In genomic region chr17:33520404-33521032, GRCh38 we compare ENCODE assay signal across 8 cellular contexts.
A peak's percentile ranks its signal among the peaks of the same experiment; 100 is the strongest.
DNase-seq lines count a peak whose midpoint lies in the region; ATAC-seq, FAIRE-seq and TF ChIP-seq lines count a peak whose summit lies in the region.

No MANE protein-coding gene starts in this region.

- POLR2A ChIA-PET in BJ (lab: Charles Lee), result no interaction called here
- POLR2A ChIA-PET in RWPE1 (lab: Yijun Ruan, JAX; ENCODE audit: low non-redundant PET), result no interaction called here

- no peaks in the 10 kb centered on the region for H3K4me1 ChIP-seq in GM23248 (ENCODE audit: insufficient read depth)
- H3K4me1 ChIP-seq in astrocyte (ENCODE audit: insufficient read depth, low read length), result no peaks in the 10 kb centered on the region

- H3K36me3 ChIP-seq in BJ (ENCODE audit: control insufficient read depth, insufficient read depth, low read length) (no peaks in the 10 kb centered on the region), GM23248 (ENCODE audit: low read depth) (no peaks in the 10 kb centered on the region), astrocyte (ENCODE audit: insufficient read depth, low read length) (no peaks in the 10 kb centered on the region)

- TF ChIP-seq CTCF in BJ (IDR thresholded peaks at IDR 0.05; ENCODE audit: insufficient read depth, low read depth, low read length), result peak; percentile 69
- TF ChIP-seq CTCF in RWPE1 (conservative IDR thresholded peaks at IDR 0.05; ENCODE audit: low read depth), result peak; percentile 65
- TF ChIP-seq CTCF in astrocyte (IDR thresholded peaks at IDR 0.05; ENCODE audit: insufficient read depth, low read depth, low read length), result peak; percentile 35

- WGBS in GM23248 (ENCODE audit: low coverage in 1 of 2, low lambda C conversion rate in 2 of 2, missing lambda C conversion rate in 2 of 2), 2 experiments, result 28 to 34% methylated on average over 7 of the region's 7 CpGs

- H3K27ac Mint-ChIP-seq in astrocyte (ENCODE audit: unreplicated experiment), result no peak overlapping the region

- H3F3A ChIP-seq in GM23248 (ENCODE audit: insufficient read depth), result no peaks in the 10 kb centered on the region

- peaks cover 70% of the 10 kb centered on the region for H3K27me3 Mint-ChIP-seq in astrocyte (ENCODE audit: low read depth, unreplicated experiment)

- H3K36me3 Mint-ChIP-seq in astrocyte (ENCODE audit: low read depth, unreplicated experiment), result no peaks in the 10 kb centered on the region

- H4K20me1 ChIP-seq in GM23248 (ENCODE audit: insufficient read depth) (no peaks in the 10 kb centered on the region), astrocyte (ENCODE audit: insufficient read depth, low read length) (no peaks in the 10 kb centered on the region)

- no peak for FAIRE-seq in astrocyte (lab: Jason Lieb, UNC)

- in situ Hi-C loops in GM23248 (cut with MboI), result no loop called here

- CTCF ChIA-PET in BJ (lab: Yijun Ruan, JAX), result interaction anchor here (0.9 to 2.2 kb wide), 5 partner anchors 9 to 230 kb away, joined by 3 to 10 read pairs (median 5); no protein-coding TSS in a partner anchor
- CTCF ChIA-PET in RWPE1 (lab: Yijun Ruan, JAX), result interaction anchor here (0.6 to 0.8 kb wide), 6 partner anchors 9 to 238 kb away, joined by 3 to 9 read pairs (median 4); no protein-coding TSS in a partner anchor

- H3K27ac ChIP-seq in GM23248 (no peak overlapping the region), RWPE1 (no peak overlapping the region), astrocyte (ENCODE audit: low read depth, low read length) (no peak overlapping the region)

- H3K4me3 ChIP-seq in BJ (ENCODE audit: low read depth, low read length) (no peak overlapping the region), GM23248 (no peak overlapping the region), astrocyte (ENCODE audit: insufficient read depth, low read depth, low read length) (no peak overlapping the region)

- H3K4me3 Mint-ChIP-seq in astrocyte (ENCODE audit: unreplicated experiment), result no peak overlapping the region

- no peaks in the 10 kb centered on the region for H3K79me2 ChIP-seq in GM23248 (ENCODE audit: insufficient read depth)
- H3K79me2 ChIP-seq in astrocyte (ENCODE audit: insufficient read depth, low read length), result no peaks in the 10 kb centered on the region

- no peak overlapping the region for H3K9ac ChIP-seq in GM23248
- H3K9ac ChIP-seq in astrocyte (ENCODE audit: low read length), result no peak overlapping the region

- no peak for ATAC-seq in GM18870 (IDR thresholded peaks at IDR 0.05; ENCODE audit: unreplicated experiment)

- H3K9me3 ChIP-seq in GM23248 (ENCODE audit: low read depth) (no peaks in the 10 kb centered on the region), astrocyte (ENCODE audit: insufficient read depth, low read depth, low read length) (no peaks in the 10 kb centered on the region)

- H3K4me2 ChIP-seq in GM23248 (ENCODE audit: unreplicated experiment) (no peak overlapping the region), astrocyte (ENCODE audit: low read length) (no peak overlapping the region)

- H2AFZ ChIP-seq in GM23248 (no peak overlapping the region), astrocyte (ENCODE audit: low read depth, low read length) (no peak overlapping the region)

- DNase-seq in BJ (ENCODE audit: low read depth) (no peak), GM23248 (peak; percentile 25), RWPE1 (ENCODE audit: low spot score) (peak; percentile 55), astrocyte (ENCODE audit: low read depth) (no peak), islet precursor cell (peak; percentile 87)
- peak; percentile 5 to 32 for DNase-seq in stimulated activated CD4-positive, alpha-beta T cell treated with anti-CD3 and anti-CD28 coated beads, Interleukin-4, amount 100 ng/mL, for 4 hours
- DNase-seq in central memory CD4-positive, alpha-beta T cell, result no peak

- H3K4me1 Mint-ChIP-seq in astrocyte (ENCODE audit: low read depth, unreplicated experiment), result peaks cover 12% of the 10 kb centered on the region

- H3K9me3 Mint-ChIP-seq in astrocyte (ENCODE audit: unreplicated experiment), result no peaks in the 10 kb centered on the region

- H3K9me2 ChIP-seq in GM23248 (ENCODE audit: insufficient read depth), result no peaks in the 10 kb centered on the region

- H3K27me3 ChIP-seq in BJ (ENCODE audit: control insufficient read depth, insufficient read depth, low read length) (no peaks in the 10 kb centered on the region), GM23248 (replicated peaks; ENCODE audit: insufficient read depth) (0 out of 2 replicates have a peak, but pooled peaks cover 4% of the 10 kb centered on the region), astrocyte (ENCODE audit: insufficient read depth, low read length) (no peaks in the 10 kb centered on the region)

Comparison
In these comparisons a context has a peak if more than half of its experiments do, and no peak if none do; other contexts are left out.
1. DNase-seq: peak in GM23248 (single experiment), RWPE1 (single experiment), islet precursor cell (single experiment) and stimulated activated CD4-positive, alpha-beta T cell treated with anti-CD3 and anti-CD28 coated beads, Interleukin-4, amount 100 ng/mL, for 4 hours (2 of 2); none in BJ (single experiment), astrocyte (single experiment) and central memory CD4-positive, alpha-beta T cell (single experiment).
2. Peak in every context shown above with its lines, with median percentiles within 50 percentile points of each other: CTCF ChIP-seq.